2 cellular contexts compared by ENCODE assay signal in genomic region chr20:5570442-5570841, GRCh38.
A peak's percentile ranks its signal among the peaks of the same experiment; 100 is the strongest.
TF ChIP-seq lines count a peak whose summit lies in the region.

No MANE protein-coding gene starts in this region.

TF ChIP-seq in liver, 16 proteins besides CTCF, POLR2A, EP300 and RAD21:
- TF ChIP-seq MAX (IDR thresholded peaks at IDR 0.05): peak; percentile 23
- TF ChIP-seq GABPA (IDR thresholded peaks at IDR 0.05 in 1 of 2, conservative IDR thresholded peaks at IDR 0.05 in 1 of 2): no peak

TF ChIP-seq in HepG2, 621 proteins besides CTCF, POLR2A, EP300 and RAD21:
- TF ChIP-seq GLMP (CRISPR knock-in tag; IDR thresholded peaks at IDR 0.05; ENCODE audit: borderline replicate concordance) (no peak), ZNF24 (IDR thresholded peaks at IDR 0.05) (no peak), HNF4G (IDR thresholded peaks at IDR 0.05; ENCODE audit: borderline replicate concordance, low read depth, low read length) (no peak), HNF4G (CRISPR knock-in tag; IDR thresholded peaks at IDR 0.05; ENCODE audit: borderline replicate concordance, low read depth) (no peak), ZFP62 (CRISPR knock-in tag; IDR thresholded peaks at IDR 0.05) (no peak), TCF12 (IDR thresholded peaks at IDR 0.05) (no peak), TCF12 (CRISPR knock-in tag; IDR thresholded peaks at IDR 0.05) (no peak), ZBTB43 (CRISPR knock-in tag; conservative IDR thresholded peaks at IDR 0.05) (no peak), ZKSCAN8 (CRISPR knock-in tag; IDR thresholded peaks at IDR 0.05; ENCODE audit: borderline replicate concordance) (no peak), SAP130 (CRISPR knock-in tag; IDR thresholded peaks at IDR 0.05; ENCODE audit: low read depth) (no peak), ZSCAN9 (CRISPR knock-in tag; IDR thresholded peaks at IDR 0.05; ENCODE audit: borderline replicate concordance) (no peak), ZFP36 (IDR thresholded peaks at IDR 0.05; ENCODE audit: borderline replicate concordance, low read depth, low read length, partially characterized antibody) (no peak), TARDBP (CRISPR knock-in tag; IDR thresholded peaks at IDR 0.05) (no peak), HMGA1 (CRISPR knock-in tag; conservative IDR thresholded peaks at IDR 0.05) (no peak)
